ENCODE assay signal across 34 cellular contexts in the genomic region with DNA sequence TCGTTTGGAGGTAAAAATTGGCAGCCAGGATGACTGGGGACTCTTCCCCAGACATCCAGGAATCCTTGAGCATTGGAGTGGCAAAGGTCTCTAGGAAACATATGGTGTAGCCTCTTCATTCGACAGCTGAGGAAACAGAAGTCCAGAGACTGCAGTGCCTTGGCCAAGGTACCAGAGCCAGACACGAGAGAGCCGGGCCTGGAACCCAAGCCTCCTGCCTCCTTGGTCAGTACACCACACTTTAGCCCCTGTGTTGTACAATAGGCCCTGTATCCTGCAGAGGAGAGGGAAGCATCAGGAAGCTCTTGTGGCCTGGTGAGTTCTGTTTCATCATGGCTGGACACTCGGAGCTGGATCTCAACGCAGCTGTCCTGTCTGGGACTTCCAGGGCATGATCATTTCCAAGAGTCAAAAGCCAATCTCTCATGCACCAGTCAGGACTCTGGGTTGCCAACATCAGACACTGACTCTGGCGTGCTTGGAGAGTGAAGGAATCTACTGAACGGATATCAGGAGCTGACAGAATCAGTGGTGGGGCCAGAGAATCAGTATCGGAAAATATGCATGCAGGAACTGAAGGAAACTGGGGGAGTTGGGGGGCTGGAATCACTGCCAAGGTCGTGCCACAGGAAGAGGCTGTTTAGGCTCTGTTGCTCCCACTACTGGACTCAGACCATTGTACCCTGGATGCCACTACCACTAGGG.
"Had no signal": no experiment of that assay in that cellular context is flagged by ENCODE, and none has a peak within 500 bp of the region (broad histone marks: within the 10 kb centered on the region; RNA-seq: fewer than 3 reads in every experiment).

No MANE protein-coding gene starts in this region.

- H3K36me3 Mint-ChIP-seq: brain had no signal

- H3K9me3 Mint-ChIP-seq: activated B cell treated with CpG ODN at 0.5 μM for 24 hours; activated CD4-positive, alpha-beta memory T cell treated with anti-CD3 and anti-CD28 coated beads for 36 hours; activated CD4-positive, alpha-beta T cell treated with anti-CD3 and anti-CD28 coated beads, Interleukin-2, amount 10 ng/mL, durations not matched to agents 7 days and 5 days; activated CD8-positive, alpha-beta T cell treated with anti-CD3 and anti-CD28 coated beads for 36 hours; activated naive CD4-positive, alpha-beta T cell treated with anti-CD3 and anti-CD28 coated beads for 36 hours; activated naive CD4-positive, alpha-beta T cell treated with anti-CD3 and anti-CD28 coated beads, Interleukin-2, amount 50 U/mL, for 72 hours; activated naive CD8-positive, alpha-beta T cell treated with anti-CD3 and anti-CD28 coated beads for 36 hours; activated T-cell treated with anti-CD3 and anti-CD28 coated beads, Interleukin-2, amount 50 U/mL, for 4 hours; activated T-cell treated with anti-CD3 and anti-CD28 coated beads, Interleukin-2, amount 50 U/mL, for 72 hours; activated T-helper 1 cell treated with anti-CD3 and anti-CD28 coated beads, Interleukin-12 subunit alpha, Interleukin-12 subunit beta, Interleukin-2, Interleukin-4 antibody, amounts not matched to agents 30 ng/mL and 10 ng/mL and 1 ng/mL, durations not matched to agents 14 hours and 24 hours and 36 hours; activated T-helper 17 cell treated with anti-CD3 and anti-CD28 coated beads, Interleukin-2, amount 50 U/mL, for 72 hours; central memory CD8-positive, alpha-beta T cell; T-helper 1 cell treated with Interleukin-12 subunit alpha and Interleukin-12 subunit beta and Interleukin-4 antibody, amounts not matched to agents 30 μg/mL and 1 μg/mL, for 36 hours; T-helper 2 cell treated with Interferon-gamma antibody and Interleukin-4, amounts not matched to agents 5 μg/mL and 100 μg/mL, for 36 hours had no signal

- H3K36me3 ChIP-seq: adrenal gland, cardiac muscle cell had no signal

- H3K27ac Mint-ChIP-seq: activated B cell treated with CpG ODN at 0.5 μM for 24 hours; activated CD4-positive, alpha-beta memory T cell treated with anti-CD3 and anti-CD28 coated beads for 36 hours; activated CD4-positive, alpha-beta T cell treated with anti-CD3 and anti-CD28 coated beads, Interleukin-2, amount 10 ng/mL, durations not matched to agents 7 days and 5 days; activated CD8-positive, alpha-beta T cell treated with anti-CD3 and anti-CD28 coated beads for 36 hours; activated naive CD4-positive, alpha-beta T cell treated with anti-CD3 and anti-CD28 coated beads for 36 hours; activated naive CD4-positive, alpha-beta T cell treated with anti-CD3 and anti-CD28 coated beads, Interleukin-2, amount 50 U/mL, for 72 hours; activated naive CD8-positive, alpha-beta T cell treated with anti-CD3 and anti-CD28 coated beads for 36 hours; activated T-cell treated with anti-CD3 and anti-CD28 coated beads, Interleukin-2, amount 50 U/mL, for 72 hours; activated T-helper 1 cell treated with anti-CD3 and anti-CD28 coated beads, Interleukin-12 subunit alpha, Interleukin-12 subunit beta, Interleukin-2, Interleukin-4 antibody, amounts not matched to agents 30 ng/mL and 10 ng/mL and 1 ng/mL, durations not matched to agents 14 hours and 24 hours and 36 hours; activated T-helper 17 cell treated with anti-CD3 and anti-CD28 coated beads, Interleukin-2, amount 50 U/mL, for 72 hours; brain; T-helper 1 cell treated with Interleukin-12 subunit alpha and Interleukin-12 subunit beta and Interleukin-4 antibody, amounts not matched to agents 30 μg/mL and 1 μg/mL, for 36 hours; T-helper 2 cell treated with Interferon-gamma antibody and Interleukin-4, amounts not matched to agents 5 μg/mL and 100 μg/mL, for 36 hours had no signal

- DNase-seq: activated B cell treated with CpG ODN at 0.5 μM for 24 hours; activated CD4-positive, alpha-beta memory T cell treated with anti-CD3 and anti-CD28 coated beads for 36 hours; activated CD4-positive, alpha-beta T cell treated with anti-CD3 and anti-CD28 coated beads for 4 hours; activated CD4-positive, alpha-beta T cell treated with anti-CD3 and anti-CD28 coated beads, Interleukin-2, amount 10 ng/mL, durations not matched to agents 7 days and 5 days; activated CD4-positive, CD25-positive, alpha-beta regulatory T cell treated with anti-CD3 and anti-CD28 coated beads, Interleukin-2, amount 50 U/mL, for 72 hours; activated CD8-positive, alpha-beta memory T cell treated with anti-CD3 and anti-CD28 coated beads, Interleukin-2, amount 50 U/mL, for 4 hours; activated CD8-positive, alpha-beta T cell treated with anti-CD3 and anti-CD28 coated beads for 36 hours; activated effector memory CD4-positive, alpha-beta T cell treated with anti-CD3 and anti-CD28 coated beads, Interleukin-2, amount 50 U/mL, for 16 hours; activated gamma-delta T cell treated with Interleukin-2 at 50 U/mL for 16 hours; activated naive CD4-positive, alpha-beta T cell; activated naive CD4-positive, alpha-beta T cell treated with anti-CD3 and anti-CD28 coated beads for 36 hours; activated naive CD4-positive, alpha-beta T cell treated with anti-CD3 and anti-CD28 coated beads, Interleukin-2, amount 50 U/mL, for 16 hours; activated naive CD8-positive, alpha-beta T cell treated with anti-CD3 and anti-CD28 coated beads for 36 hours; activated T-cell treated with anti-CD3 and anti-CD28 coated beads for 4 hours; activated T-cell treated with anti-CD3 and anti-CD28 coated beads, Interleukin-2, amount 50 U/mL, for 1 hour; activated T-cell treated with anti-CD3 and anti-CD28 coated beads, Interleukin-2, amount 50 U/mL, for 4 hours; activated T-cell treated with anti-CD3 and anti-CD28 coated beads, Interleukin-2, amount 50 U/mL, for 72 hours; adrenal gland; amniotic stem cell; aorta; caudate nucleus; cerebellar nuclear complex; T-helper 1 cell; T-helper 2 cell; T-helper 9 cell had no signal

- H3K9me3 ChIP-seq: adrenal gland had no signal

- H3K4me3 Mint-ChIP-seq: activated B cell treated with CpG ODN at 0.5 μM for 24 hours; activated CD4-positive, alpha-beta memory T cell treated with anti-CD3 and anti-CD28 coated beads for 36 hours; activated CD4-positive, alpha-beta T cell treated with anti-CD3 and anti-CD28 coated beads, Interleukin-2, amount 10 ng/mL, durations not matched to agents 7 days and 5 days; activated CD8-positive, alpha-beta T cell treated with anti-CD3 and anti-CD28 coated beads for 36 hours; activated naive CD4-positive, alpha-beta T cell treated with anti-CD3 and anti-CD28 coated beads for 36 hours; activated naive CD8-positive, alpha-beta T cell treated with anti-CD3 and anti-CD28 coated beads for 36 hours; activated T-cell treated with anti-CD3 and anti-CD28 coated beads, Interleukin-2, amount 50 U/mL, for 4 hours; activated T-cell treated with anti-CD3 and anti-CD28 coated beads, Interleukin-2, amount 50 U/mL, for 72 hours; activated T-helper 1 cell treated with anti-CD3 and anti-CD28 coated beads, Interleukin-12 subunit alpha, Interleukin-12 subunit beta, Interleukin-2, Interleukin-4 antibody, amounts not matched to agents 30 ng/mL and 10 ng/mL and 1 ng/mL, durations not matched to agents 14 hours and 24 hours and 36 hours; activated T-helper 17 cell treated with anti-CD3 and anti-CD28 coated beads, Interleukin-2, amount 50 U/mL, for 72 hours; brain; central memory CD8-positive, alpha-beta T cell; T-helper 1 cell treated with Interleukin-12 subunit alpha and Interleukin-12 subunit beta and Interleukin-4 antibody, amounts not matched to agents 30 μg/mL and 1 μg/mL, for 36 hours; T-helper 2 cell treated with Interferon-gamma antibody and Interleukin-4, amounts not matched to agents 5 μg/mL and 100 μg/mL, for 36 hours had no signal

- H3K4me1 ChIP-seq: adrenal gland had no signal

- H3K4me1 Mint-ChIP-seq: activated CD4-positive, alpha-beta T cell treated with anti-CD3 and anti-CD28 coated beads, Interleukin-2, amount 10 ng/mL, durations not matched to agents 7 days and 5 days; activated T-helper 17 cell treated with anti-CD3 and anti-CD28 coated beads, Interleukin-2, amount 50 U/mL, for 72 hours; central memory CD8-positive, alpha-beta T cell had no signal

- H3K4me3 ChIP-seq: adrenal gland, cardiac muscle cell had no signal

- H3K27ac ChIP-seq: adrenal gland, cardiac muscle cell, VCaP had no signal
